Comparison of ENCODE assay signal across 8 cellular contexts in the genomic region with DNA sequence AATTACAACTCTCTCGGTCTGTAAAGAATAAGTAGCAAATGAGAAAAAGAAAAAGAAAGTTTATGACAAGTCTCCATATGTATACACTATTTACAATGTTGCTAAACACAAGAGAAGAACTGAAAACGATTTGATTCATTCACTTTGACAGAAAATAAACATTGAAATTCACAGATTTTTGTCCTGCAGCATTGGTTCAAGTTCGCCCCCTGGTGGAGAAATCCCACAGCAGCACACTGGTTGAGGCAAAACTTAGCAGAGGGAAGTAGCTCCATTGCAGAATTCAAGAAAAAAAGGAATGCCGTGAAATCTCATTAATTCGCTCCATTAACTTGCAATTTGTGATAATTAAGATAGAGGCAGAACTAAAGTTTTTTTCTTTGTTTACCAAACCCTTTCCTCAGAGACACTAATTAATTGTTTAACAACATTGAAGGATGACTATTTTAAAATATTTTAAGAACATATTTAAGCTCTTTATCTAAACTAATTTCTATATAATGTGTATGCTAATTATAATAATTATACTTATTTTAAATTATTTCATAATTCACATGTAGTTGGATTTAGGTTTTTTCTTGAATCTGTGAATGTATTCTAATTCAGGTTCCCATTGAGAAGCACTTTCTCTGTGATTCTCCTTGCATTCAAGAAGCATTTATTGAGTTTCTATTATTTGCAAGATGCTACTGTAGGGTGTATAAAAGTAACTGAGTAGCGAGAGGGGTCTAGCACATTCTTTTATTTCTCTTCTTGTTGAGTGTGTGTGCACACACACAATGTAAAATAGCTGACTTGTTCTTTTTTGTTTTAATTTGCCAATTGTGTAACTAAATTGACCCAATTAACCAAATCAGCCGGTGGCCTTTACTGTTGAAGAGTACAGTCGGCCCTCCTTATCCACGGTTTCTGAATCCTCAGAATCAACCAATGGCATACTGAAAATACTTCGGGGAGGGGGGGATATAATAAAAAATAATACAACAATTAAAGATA.
DNase-seq lines count a peak whose midpoint lies in the region; ATAC-seq, FAIRE-seq and TF ChIP-seq lines count a peak whose summit lies in the region.

No MANE protein-coding gene starts in this region.

- H3K27ac ChIP-seq in SU-DHL-6 (ENCODE audit: low read depth, low read length) (no peak overlapping the region), right cardiac atrium (ENCODE audit: low read length) (no peak overlapping the region)

- H3K4me3 ChIP-seq in SU-DHL-6 (ENCODE audit: insufficient read depth, low read length, poor library complexity, severe bottlenecking) = no peak overlapping the region
- H3K4me3 ChIP-seq in right cardiac atrium (ENCODE audit: low read length) = no peak overlapping the region
- H3K4me3 ChIP-seq in skeletal muscle cell (ENCODE audit: low read depth, low read length) = no peak overlapping the region

- no peaks in the 10 kb centered on the region for H3F3A ChIP-seq in SU-DHL-6 (ENCODE audit: insufficient read depth)

- H3K27me3 ChIP-seq in SU-DHL-6 (ENCODE audit: low read length) (no peaks in the 10 kb centered on the region), right cardiac atrium (ENCODE audit: control insufficient read depth, insufficient read depth) (no peaks in the 10 kb centered on the region)

- no peak for FAIRE-seq in HTR-8/SVneo (lab: Jason Lieb, UNC)

- no peaks in the 10 kb centered on the region for H3K4me1 ChIP-seq in right cardiac atrium (ENCODE audit: control insufficient read depth, insufficient read depth, low read length)

- no peak overlapping the region for H2AFZ ChIP-seq in SU-DHL-6 (ENCODE audit: low read depth, low read length, severe bottlenecking)

- no peaks in the 10 kb centered on the region for H3K79me2 ChIP-seq in SU-DHL-6 (ENCODE audit: insufficient read depth, low read length)

- ATAC-seq in right cardiac atrium = no peak
- ATAC-seq in HG02763 (IDR thresholded peaks at IDR 0.05; ENCODE audit: unreplicated experiment) = no peak

- intact Hi-C loops in right cardiac atrium (cut with DNase I) = loop anchor here in 3 of 4 donors (2.0 kb wide), 2 partner anchors 108 to 110 kb away; no protein-coding TSS in a partner anchor

- TF ChIP-seq CTCF in GM13976 (IDR thresholded peaks at IDR 0.05; ENCODE audit: borderline replicate concordance, control extremely low read depth, extremely low read depth, insufficient read depth, missing control alignments) (peak; percentile 82), SU-DHL-6 (IDR thresholded peaks at IDR 0.05; ENCODE audit: insufficient read depth, low read length, poor library complexity, severe bottlenecking) (peak; percentile 95)

- no peaks in the 10 kb centered on the region for H4K20me1 ChIP-seq in SU-DHL-6 (ENCODE audit: low read depth, low read length)

- DNase-seq in AG08395 (ENCODE audit: low spot score) (peak; percentile 70), GM13976 (ENCODE audit: low spot score) (peak; percentile 52), HTR-8/SVneo (ENCODE audit: insufficient read length, low spot score) (peak; percentile 31), amniotic stem cell (lab: John Stamatoyannopoulos, UW) (peak; percentile 40), right cardiac atrium (peak; percentile 68 to 88 (median 83)), skeletal muscle cell (ENCODE audit: low read depth) (peak; percentile 10)

- 0 out of 2 replicates have a peak, but pooled peaks cover 3% of the 10 kb centered on the region for H3K36me3 ChIP-seq in SU-DHL-6 (ENCODE audit: low read length)

- no peaks in the 10 kb centered on the region for H3K9me2 ChIP-seq in SU-DHL-6 (replicated peaks; ENCODE audit: insufficient read depth, low read length)

- WGBS in right cardiac atrium = 38% methylated on average over 10 of the region's 10 CpGs

- in situ Hi-C loops in GM13976 (cut with MboI; ENCODE audit: low sequenced_read_pairs, unreplicated experiment) = loop anchor here (25.0 kb wide), 1 partner anchor 101 kb away; no protein-coding TSS in a partner anchor

- H3K4me2 ChIP-seq in SU-DHL-6 (ENCODE audit: low read depth, low read length, poor library complexity, severe bottlenecking) = no peak overlapping the region

- no peak overlapping the region for H3K9ac ChIP-seq in SU-DHL-6 (ENCODE audit: low read length)

- H3K9me3 ChIP-seq in SU-DHL-6 (ENCODE audit: insufficient read depth, low read length) = no peaks in the 10 kb centered on the region
- no peaks in the 10 kb centered on the region for H3K9me3 ChIP-seq in right cardiac atrium (ENCODE audit: control insufficient read depth, low read length)

Comparison
In these comparisons a context has a peak if more than half of its experiments do, and no peak if none do; other contexts are left out.
1. DNase-seq: peak in every context shown above with its lines; median percentile 83 in right cardiac atrium; 70 in AG08395; 52 in GM13976; 40 in amniotic stem cell; 31 in HTR-8/SVneo; 10 in skeletal muscle cell.